In the genomic region with DNA sequence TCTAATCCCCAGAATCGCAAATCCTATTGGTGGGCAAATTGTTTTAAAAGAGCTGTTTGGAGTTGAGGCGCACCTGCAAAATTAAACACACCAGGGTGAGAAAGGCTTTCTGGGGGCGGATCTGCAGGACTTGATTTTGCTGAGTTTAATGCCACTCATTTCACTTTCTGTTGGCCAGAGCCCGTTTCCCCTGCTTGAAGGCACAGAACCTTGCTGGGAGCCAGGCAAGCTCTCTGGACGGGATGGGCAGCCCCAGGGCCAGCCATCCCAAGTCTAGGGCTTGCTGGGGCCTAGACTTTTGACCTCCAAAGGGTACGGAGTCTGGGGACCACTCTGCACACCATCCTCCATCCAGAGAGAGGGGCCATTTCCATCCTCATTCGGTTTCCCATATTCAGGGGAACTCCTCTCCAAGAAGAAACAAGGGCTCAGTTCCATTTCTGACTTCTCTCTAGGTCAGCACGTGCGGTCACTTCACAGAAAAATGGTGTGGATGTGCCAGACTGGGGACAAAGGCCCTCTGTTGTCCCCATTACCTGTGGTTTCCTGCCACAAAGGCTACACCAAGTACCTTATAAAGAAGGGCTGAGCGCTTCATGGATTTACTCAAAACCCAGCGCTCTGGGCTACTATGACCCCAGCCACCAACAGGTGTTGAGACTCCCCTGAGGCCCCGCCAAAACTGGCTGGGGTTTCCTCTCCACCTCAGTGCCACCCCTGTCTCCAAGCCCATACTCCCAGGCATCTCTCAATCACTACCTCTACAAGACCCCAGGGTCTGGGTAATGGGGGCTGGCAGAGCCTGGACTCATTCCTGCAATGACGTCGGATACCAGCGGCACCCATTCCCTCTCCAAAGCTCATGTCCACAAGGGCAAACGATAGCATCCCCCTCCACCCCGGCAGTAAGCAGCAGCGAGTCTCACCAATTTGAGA, we compare ENCODE assay signal across 8 cellular contexts.
DNase-seq lines count a peak whose midpoint lies in the region; ATAC-seq and TF ChIP-seq lines count a peak whose summit lies in the region.

No MANE protein-coding gene starts in this region.

- H3K36me3 ChIP-seq in spleen: no peaks in the 10 kb centered on the region

- H3K4me3 Mint-ChIP-seq in activated naive CD8-positive, alpha-beta T cell treated with anti-CD3 and anti-CD28 coated beads, Interleukin-2, amount 50 U/mL, for 24 hours: peak overlapping the region; percentile 35
- H3K4me3 Mint-ChIP-seq in osteocyte (ENCODE audit: unreplicated experiment): no peak overlapping the region

- H3K4me1 ChIP-seq in spleen: peaks cover 11 to 60% (median 41%) of the 10 kb centered on the region in 6 donors

- TF ChIP-seq CTCF in GM12865 (IDR thresholded peaks at IDR 0.05; ENCODE audit: insufficient read depth, low read depth, low read length, missing control alignments) (no peak), osteocyte (IDR thresholded peaks at IDR 0.05) (no peak), spleen (IDR thresholded peaks at IDR 0.05 in 8 of 11, conservative IDR thresholded peaks at IDR 0.05 in 3 of 11) (no peak)

- peaks cover 0 to 6% (median 0%) of the 10 kb centered on the region in 8 donors for H3K9me3 ChIP-seq in spleen

- intact Hi-C loops in spleen (cut with DNase I; ENCODE audit: low total_unique reads): loop anchor here (10.0 kb wide), 2 partner anchors 173 to 233 kb away; a partner anchor contains a TSS

- no peak for TF ChIP-seq POLR2A in spleen (IDR thresholded peaks at IDR 0.05)

- H3K4me1 Mint-ChIP-seq in activated naive CD8-positive, alpha-beta T cell treated with anti-CD3 and anti-CD28 coated beads, Interleukin-2, amount 50 U/mL, for 24 hours: peaks cover 83% of the 10 kb centered on the region
- H3K4me1 Mint-ChIP-seq in osteocyte (ENCODE audit: unreplicated experiment): peaks cover 37% of the 10 kb centered on the region

- peak overlapping the region; percentile 95 for H3K27ac Mint-ChIP-seq in activated naive CD8-positive, alpha-beta T cell treated with anti-CD3 and anti-CD28 coated beads, Interleukin-2, amount 50 U/mL, for 24 hours
- peak overlapping the region; percentile 94 for H3K27ac Mint-ChIP-seq in osteocyte (ENCODE audit: unreplicated experiment)

- DNase-seq in GM12865 (ENCODE audit: low read depth) (peak; percentile 14), osteocyte (ENCODE audit: extremely low spot score, unreplicated experiment) (peak; percentile 64), kidney tubule cell (ENCODE audit: low spot score) (no peak), spleen (no peak), hypothalamus (lab: John Stamatoyannopoulos, UW) (no peak)
- DNase-seq in activated naive CD8-positive, alpha-beta T cell treated with anti-CD3 and anti-CD28 coated beads, Interleukin-2, amount 50 U/mL, for 24 hours: no peak
- no peak for DNase-seq in central memory CD4-positive, alpha-beta T cell

- no peaks in the 10 kb centered on the region for H3K27me3 ChIP-seq in spleen (replicated peaks in 1 of 7)

- H3K9me3 Mint-ChIP-seq in activated naive CD8-positive, alpha-beta T cell treated with anti-CD3 and anti-CD28 coated beads, Interleukin-2, amount 50 U/mL, for 24 hours: peaks cover 20% of the 10 kb centered on the region
- H3K9me3 Mint-ChIP-seq in osteocyte (ENCODE audit: unreplicated experiment): peaks cover 3% of the 10 kb centered on the region

- H3K27me3 Mint-ChIP-seq in activated naive CD8-positive, alpha-beta T cell treated with anti-CD3 and anti-CD28 coated beads, Interleukin-2, amount 50 U/mL, for 24 hours: peaks cover 5% of the 10 kb centered on the region
- no peaks in the 10 kb centered on the region for H3K27me3 Mint-ChIP-seq in osteocyte (ENCODE audit: unreplicated experiment)

- peak; percentile 40 for ATAC-seq in HG02763 (IDR thresholded peaks at IDR 0.05; ENCODE audit: unreplicated experiment)
- ATAC-seq in activated naive CD8-positive, alpha-beta T cell treated with anti-CD3 and anti-CD28 coated beads, Interleukin-2, amount 50 U/mL, for 24 hours: no peak

- peak overlapping the region in 4 of 8 donors; percentile 92 to 95 (median 93) for H3K27ac ChIP-seq in spleen

- 80 to 85% (median 83%) methylated on average over 18 of the region's 18 CpGs for WGBS in spleen, 5 donors

- H3K36me3 Mint-ChIP-seq in activated naive CD8-positive, alpha-beta T cell treated with anti-CD3 and anti-CD28 coated beads, Interleukin-2, amount 50 U/mL, for 24 hours (ENCODE audit: low read depth): peaks cover 25% of the 10 kb centered on the region
- peaks cover 3% of the 10 kb centered on the region for H3K36me3 Mint-ChIP-seq in osteocyte (ENCODE audit: unreplicated experiment)

- no peak overlapping the region for H3K4me3 ChIP-seq in GM12865 (ENCODE audit: low read depth, low read length)
- no peak overlapping the region for H3K4me3 ChIP-seq in spleen

Comparison
In these comparisons a context has a peak if more than half of its experiments do, and no peak if none do; other contexts are left out.
1. DNase-seq: peak in GM12865 (single experiment) and osteocyte (single experiment); none in activated naive CD8-positive, alpha-beta T cell treated with anti-CD3 and anti-CD28 coated beads, Interleukin-2, amount 50 U/mL, for 24 hours (single experiment), kidney tubule cell (single experiment), central memory CD4-positive, alpha-beta T cell (single experiment), spleen (single experiment) and hypothalamus (0 of 51).